Comparison of ENCODE assay signal across 2 cellular contexts in the genomic region with DNA sequence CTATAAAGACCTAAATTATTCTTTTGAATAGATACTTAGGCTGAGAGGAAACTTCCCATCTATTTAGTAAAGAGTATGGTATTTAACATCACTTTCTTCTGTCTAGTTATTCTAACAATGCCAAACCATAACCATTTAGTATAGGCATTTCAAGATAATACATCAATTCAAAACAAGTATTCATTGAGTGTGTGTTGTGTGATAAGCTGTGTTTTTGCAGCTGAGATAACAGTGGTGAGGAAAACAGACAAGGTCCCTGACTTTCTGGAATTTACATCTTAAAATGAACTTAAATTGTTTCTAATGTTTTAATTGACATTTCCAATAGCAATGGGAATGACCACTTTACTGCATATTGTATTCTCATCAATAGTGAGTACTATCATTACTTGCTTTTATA.
TF ChIP-seq lines count a peak whose summit lies in the region.

No MANE protein-coding gene starts in this region.

TF ChIP-seq in GM23338, 12 proteins besides CTCF, POLR2A, EP300 and RAD21 (continues in another document):
- TF ChIP-seq, protein P1, sequence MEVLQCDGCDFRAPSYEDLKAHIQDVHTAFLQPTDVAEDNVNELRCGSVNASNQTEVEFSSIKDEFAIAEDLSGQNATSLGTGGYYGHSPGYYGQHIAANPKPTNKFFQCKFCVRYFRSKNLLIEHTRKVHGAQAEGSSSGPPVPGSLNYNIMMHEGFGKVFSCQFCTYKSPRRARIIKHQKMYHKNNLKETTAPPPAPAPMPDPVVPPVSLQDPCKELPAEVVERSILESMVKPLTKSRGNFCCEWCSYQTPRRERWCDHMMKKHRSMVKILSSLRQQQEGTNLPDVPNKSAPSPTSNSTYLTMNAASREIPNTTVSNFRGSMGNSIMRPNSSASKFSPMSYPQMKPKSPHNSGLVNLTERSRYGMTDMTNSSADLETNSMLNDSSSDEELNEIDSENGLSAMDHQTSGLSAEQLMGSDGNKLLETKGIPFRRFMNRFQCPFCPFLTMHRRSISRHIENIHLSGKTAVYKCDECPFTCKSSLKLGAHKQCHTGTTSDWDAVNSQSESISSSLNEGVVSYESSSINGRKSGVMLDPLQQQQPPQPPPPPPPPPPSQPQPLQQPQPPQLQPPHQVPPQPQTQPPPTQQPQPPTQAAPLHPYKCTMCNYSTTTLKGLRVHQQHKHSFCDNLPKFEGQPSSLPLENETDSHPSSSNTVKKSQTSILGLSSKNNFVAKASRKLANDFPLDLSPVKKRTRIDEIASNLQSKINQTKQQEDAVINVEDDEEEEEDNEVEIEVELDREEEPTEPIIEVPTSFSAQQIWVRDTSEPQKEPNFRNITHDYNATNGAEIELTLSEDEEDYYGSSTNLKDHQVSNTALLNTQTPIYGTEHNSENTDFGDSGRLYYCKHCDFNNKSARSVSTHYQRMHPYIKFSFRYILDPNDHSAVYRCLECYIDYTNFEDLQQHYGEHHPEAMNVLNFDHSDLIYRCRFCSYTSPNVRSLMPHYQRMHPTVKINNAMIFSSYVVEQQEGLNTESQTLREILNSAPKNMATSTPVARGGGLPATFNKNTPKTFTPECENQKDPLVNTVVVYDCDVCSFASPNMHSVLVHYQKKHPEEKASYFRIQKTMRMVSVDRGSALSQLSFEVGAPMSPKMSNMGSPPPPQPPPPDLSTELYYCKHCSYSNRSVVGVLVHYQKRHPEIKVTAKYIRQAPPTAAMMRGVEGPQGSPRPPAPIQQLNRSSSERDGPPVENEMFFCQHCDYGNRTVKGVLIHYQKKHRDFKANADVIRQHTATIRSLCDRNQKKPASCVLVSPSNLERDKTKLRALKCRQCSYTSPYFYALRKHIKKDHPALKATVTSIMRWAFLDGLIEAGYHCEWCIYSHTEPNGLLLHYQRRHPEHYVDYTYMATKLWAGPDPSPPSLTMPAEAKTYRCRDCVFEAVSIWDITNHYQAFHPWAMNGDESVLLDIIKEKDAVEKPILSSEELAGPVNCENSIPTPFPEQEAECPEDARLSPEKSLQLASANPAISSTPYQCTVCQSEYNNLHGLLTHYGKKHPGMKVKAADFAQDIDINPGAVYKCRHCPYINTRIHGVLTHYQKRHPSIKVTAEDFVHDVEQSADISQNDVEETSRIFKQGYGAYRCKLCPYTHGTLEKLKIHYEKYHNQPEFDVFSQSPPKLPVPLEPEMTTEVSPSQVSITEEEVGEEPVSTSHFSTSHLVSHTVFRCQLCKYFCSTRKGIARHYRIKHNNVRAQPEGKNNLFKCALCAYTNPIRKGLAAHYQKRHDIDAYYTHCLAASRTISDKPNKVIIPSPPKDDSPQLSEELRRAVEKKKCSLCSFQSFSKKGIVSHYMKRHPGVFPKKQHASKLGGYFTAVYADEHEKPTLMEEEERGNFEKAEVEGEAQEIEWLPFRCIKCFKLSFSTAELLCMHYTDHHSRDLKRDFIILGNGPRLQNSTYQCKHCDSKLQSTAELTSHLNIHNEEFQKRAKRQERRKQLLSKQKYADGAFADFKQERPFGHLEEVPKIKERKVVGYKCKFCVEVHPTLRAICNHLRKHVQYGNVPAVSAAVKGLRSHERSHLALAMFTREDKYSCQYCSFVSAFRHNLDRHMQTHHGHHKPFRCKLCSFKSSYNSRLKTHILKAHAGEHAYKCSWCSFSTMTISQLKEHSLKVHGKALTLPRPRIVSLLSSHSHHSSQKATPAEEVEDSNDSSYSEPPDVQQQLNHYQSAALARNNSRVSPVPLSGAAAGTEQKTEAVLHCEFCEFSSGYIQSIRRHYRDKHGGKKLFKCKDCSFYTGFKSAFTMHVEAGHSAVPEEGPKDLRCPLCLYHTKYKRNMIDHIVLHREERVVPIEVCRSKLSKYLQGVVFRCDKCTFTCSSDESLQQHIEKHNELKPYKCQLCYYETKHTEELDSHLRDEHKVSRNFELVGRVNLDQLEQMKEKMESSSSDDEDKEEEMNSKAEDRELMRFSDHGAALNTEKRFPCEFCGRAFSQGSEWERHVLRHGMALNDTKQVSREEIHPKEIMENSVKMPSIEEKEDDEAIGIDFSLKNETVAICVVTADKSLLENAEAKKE (CRISPR knock-in tag; IDR thresholded peaks at IDR 0.05): no peak
- TF ChIP-seq NANOG (IDR thresholded peaks at IDR 0.05; ENCODE audit: borderline replicate concordance) (no peak), STAT1 (IDR thresholded peaks at IDR 0.05; ENCODE audit: unreplicated experiment) (no peak), ETS1 (IDR thresholded peaks at IDR 0.05) (no peak), POLR2AphosphoS5 (IDR thresholded peaks at IDR 0.05; ENCODE audit: low read depth) (no peak), EZH2 (IDR thresholded peaks at IDR 0.05; ENCODE audit: low read depth, unreplicated experiment) (no peak), CREB1 (CRISPR knock-in tag; IDR thresholded peaks at IDR 0.05; ENCODE audit: low read depth) (no peak), EZH2phosphoT487 (IDR thresholded peaks at IDR 0.05; ENCODE audit: unreplicated experiment) (no peak), JUNB (IDR thresholded peaks at IDR 0.05; ENCODE audit: unreplicated experiment) (no peak)
- TF ChIP-seq, protein P2, sequence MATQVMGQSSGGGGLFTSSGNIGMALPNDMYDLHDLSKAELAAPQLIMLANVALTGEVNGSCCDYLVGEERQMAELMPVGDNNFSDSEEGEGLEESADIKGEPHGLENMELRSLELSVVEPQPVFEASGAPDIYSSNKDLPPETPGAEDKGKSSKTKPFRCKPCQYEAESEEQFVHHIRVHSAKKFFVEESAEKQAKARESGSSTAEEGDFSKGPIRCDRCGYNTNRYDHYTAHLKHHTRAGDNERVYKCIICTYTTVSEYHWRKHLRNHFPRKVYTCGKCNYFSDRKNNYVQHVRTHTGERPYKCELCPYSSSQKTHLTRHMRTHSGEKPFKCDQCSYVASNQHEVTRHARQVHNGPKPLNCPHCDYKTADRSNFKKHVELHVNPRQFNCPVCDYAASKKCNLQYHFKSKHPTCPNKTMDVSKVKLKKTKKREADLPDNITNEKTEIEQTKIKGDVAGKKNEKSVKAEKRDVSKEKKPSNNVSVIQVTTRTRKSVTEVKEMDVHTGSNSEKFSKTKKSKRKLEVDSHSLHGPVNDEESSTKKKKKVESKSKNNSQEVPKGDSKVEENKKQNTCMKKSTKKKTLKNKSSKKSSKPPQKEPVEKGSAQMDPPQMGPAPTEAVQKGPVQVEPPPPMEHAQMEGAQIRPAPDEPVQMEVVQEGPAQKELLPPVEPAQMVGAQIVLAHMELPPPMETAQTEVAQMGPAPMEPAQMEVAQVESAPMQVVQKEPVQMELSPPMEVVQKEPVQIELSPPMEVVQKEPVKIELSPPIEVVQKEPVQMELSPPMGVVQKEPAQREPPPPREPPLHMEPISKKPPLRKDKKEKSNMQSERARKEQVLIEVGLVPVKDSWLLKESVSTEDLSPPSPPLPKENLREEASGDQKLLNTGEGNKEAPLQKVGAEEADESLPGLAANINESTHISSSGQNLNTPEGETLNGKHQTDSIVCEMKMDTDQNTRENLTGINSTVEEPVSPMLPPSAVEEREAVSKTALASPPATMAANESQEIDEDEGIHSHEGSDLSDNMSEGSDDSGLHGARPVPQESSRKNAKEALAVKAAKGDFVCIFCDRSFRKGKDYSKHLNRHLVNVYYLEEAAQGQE (IDR thresholded peaks at IDR 0.05; ENCODE audit: unreplicated experiment): no peak

TF ChIP-seq in K562, 482 proteins besides CTCF, POLR2A, EP300 and RAD21:
- TF ChIP-seq, protein P3, sequence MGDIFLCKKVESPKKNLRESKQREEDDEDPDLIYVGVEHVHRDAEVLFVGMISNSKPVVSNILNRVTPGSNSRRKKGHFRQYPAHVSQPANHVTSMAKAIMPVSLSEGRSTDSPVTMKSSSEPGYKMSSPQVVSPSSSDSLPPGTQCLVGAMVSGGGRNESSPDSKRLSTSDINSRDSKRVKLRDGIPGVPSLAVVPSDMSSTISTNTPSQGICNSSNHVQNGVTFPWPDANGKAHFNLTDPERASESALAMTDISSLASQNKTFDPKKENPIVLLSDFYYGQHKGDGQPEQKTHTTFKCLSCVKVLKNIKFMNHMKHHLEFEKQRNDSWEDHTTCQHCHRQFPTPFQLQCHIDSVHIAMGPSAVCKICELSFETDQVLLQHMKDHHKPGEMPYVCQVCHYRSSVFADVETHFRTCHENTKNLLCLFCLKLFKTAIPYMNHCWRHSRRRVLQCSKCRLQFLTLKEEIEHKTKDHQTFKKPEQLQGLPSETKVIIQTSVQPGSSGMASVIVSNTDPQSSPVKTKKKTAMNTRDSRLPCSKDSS (IDR thresholded peaks at IDR 0.05; ENCODE audit: low read depth, partially characterized antibody): no peak
- no peak for TF ChIP-seq PHB (CRISPR knock-in tag; IDR thresholded peaks at IDR 0.05)
- no peak for TF ChIP-seq MECOM (CRISPR knock-in tag; IDR thresholded peaks at IDR 0.05)
- no peak for TF ChIP-seq CREB3L1 (IDR thresholded peaks at IDR 0.05; ENCODE audit: borderline replicate concordance, low read depth)
- TF ChIP-seq RBFOX2 (IDR thresholded peaks at IDR 0.05; ENCODE audit: low read depth, low read length): no peak
- no peak for TF ChIP-seq ELF2 (CRISPR knock-in tag; IDR thresholded peaks at IDR 0.05)
- TF ChIP-seq KDM2B (CRISPR knock-in tag; IDR thresholded peaks at IDR 0.05): no peak
- TF ChIP-seq U2AF1 (optimal IDR thresholded peaks at IDR 0.05; ENCODE audit: low read depth, low read length): no peak
- no peak for TF ChIP-seq SMC3 (conservative IDR thresholded peaks at IDR 0.05; ENCODE audit: insufficient read depth, low read depth, low read length)
- no peak for TF ChIP-seq SRSF1 (IDR thresholded peaks at IDR 0.05; ENCODE audit: low read depth, low read length)
- TF ChIP-seq C11orf30 (IDR thresholded peaks at IDR 0.05; ENCODE audit: low read depth): no peak
- TF ChIP-seq MEIS2 (IDR thresholded peaks at IDR 0.05; ENCODE audit: partially characterized antibody): no peak
- TF ChIP-seq CBFA2T3 (IDR thresholded peaks at IDR 0.05): peak; percentile 66
- TF ChIP-seq TBL1XR1 (IDR thresholded peaks at IDR 0.05; ENCODE audit: low read length in 2 of 2): no peak
- peak; percentile 65 for TF ChIP-seq ARID1B (IDR thresholded peaks at IDR 0.05)
- no peak for TF ChIP-seq MAZ (CRISPR knock-in tag; conservative IDR thresholded peaks at IDR 0.05 in 1 of 2, IDR thresholded peaks at IDR 0.05 in 1 of 2)
- 0 out of 2 replicates have a peak, but pooled peaks have one; percentile 25 for TF ChIP-seq TCF3 (CRISPR knock-in tag; IDR thresholded peaks at IDR 0.05)
- TF ChIP-seq FOXA3 (CRISPR knock-in tag; conservative IDR thresholded peaks at IDR 0.05 in 1 of 2, IDR thresholded peaks at IDR 0.05 in 1 of 2): no peak
- TF ChIP-seq SOX6 (IDR thresholded peaks at IDR 0.05): 0 out of 2 replicates have a peak, but pooled peaks have one; percentile 14
- TF ChIP-seq RBM15 (IDR thresholded peaks at IDR 0.05; ENCODE audit: insufficient read depth, low read length): no peak
- TF ChIP-seq TAL1 (IDR thresholded peaks at IDR 0.05): 0 out of 2 replicates have a peak, but pooled peaks have one; percentile 30
- TF ChIP-seq PBX2 (CRISPR knock-in tag; IDR thresholded peaks at IDR 0.05; ENCODE audit: low read depth): no peak
- no peak for TF ChIP-seq PBX2 (tag; conservative IDR thresholded peaks at IDR 0.05; ENCODE audit: low read depth)
- TF ChIP-seq, protein P4, sequence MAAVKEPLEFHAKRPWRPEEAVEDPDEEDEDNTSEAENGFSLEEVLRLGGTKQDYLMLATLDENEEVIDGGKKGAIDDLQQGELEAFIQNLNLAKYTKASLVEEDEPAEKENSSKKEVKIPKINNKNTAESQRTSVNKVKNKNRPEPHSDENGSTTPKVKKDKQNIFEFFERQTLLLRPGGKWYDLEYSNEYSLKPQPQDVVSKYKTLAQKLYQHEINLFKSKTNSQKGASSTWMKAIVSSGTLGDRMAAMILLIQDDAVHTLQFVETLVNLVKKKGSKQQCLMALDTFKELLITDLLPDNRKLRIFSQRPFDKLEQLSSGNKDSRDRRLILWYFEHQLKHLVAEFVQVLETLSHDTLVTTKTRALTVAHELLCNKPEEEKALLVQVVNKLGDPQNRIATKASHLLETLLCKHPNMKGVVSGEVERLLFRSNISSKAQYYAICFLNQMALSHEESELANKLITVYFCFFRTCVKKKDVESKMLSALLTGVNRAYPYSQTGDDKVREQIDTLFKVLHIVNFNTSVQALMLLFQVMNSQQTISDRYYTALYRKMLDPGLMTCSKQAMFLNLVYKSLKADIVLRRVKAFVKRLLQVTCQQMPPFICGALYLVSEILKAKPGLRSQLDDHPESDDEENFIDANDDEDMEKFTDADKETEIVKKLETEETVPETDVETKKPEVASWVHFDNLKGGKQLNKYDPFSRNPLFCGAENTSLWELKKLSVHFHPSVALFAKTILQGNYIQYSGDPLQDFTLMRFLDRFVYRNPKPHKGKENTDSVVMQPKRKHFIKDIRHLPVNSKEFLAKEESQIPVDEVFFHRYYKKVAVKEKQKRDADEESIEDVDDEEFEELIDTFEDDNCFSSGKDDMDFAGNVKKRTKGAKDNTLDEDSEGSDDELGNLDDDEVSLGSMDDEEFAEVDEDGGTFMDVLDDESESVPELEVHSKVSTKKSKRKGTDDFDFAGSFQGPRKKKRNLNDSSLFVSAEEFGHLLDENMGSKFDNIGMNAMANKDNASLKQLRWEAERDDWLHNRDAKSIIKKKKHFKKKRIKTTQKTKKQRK (IDR thresholded peaks at IDR 0.05; ENCODE audit: borderline replicate concordance, low read depth, low read length): no peak
- no peak for TF ChIP-seq HNRNPLL (IDR thresholded peaks at IDR 0.05; ENCODE audit: low read depth, low read length, poor library complexity, severe bottlenecking)
- TF ChIP-seq CBFA2T2 (conservative IDR thresholded peaks at IDR 0.05): peak; percentile 42; the same call in 1 of the 2 replicates
- peak; percentile 50; the same call in 1 of the 2 replicates for TF ChIP-seq TEAD4 (IDR thresholded peaks at IDR 0.05; ENCODE audit: low read length)
- no peak for TF ChIP-seq TEAD4 (CRISPR knock-in tag; IDR thresholded peaks at IDR 0.05; ENCODE audit: borderline replicate concordance)
TF ChIP-seq in K562: peak in this region for 7.
